Comparison of ENCODE assay signal across 1 cellular context in genomic region chr1:9889411-9889810, GRCh38.
TF ChIP-seq lines count a peak whose summit lies in the region.

No MANE protein-coding gene starts in this region.

TF ChIP-seq in H1, 55 proteins besides CTCF, POLR2A, EP300 and RAD21:
- no peak for TF ChIP-seq SIX5 (IDR thresholded peaks at IDR 0.05; ENCODE audit: low read depth, low read length)
- TF ChIP-seq SP1 (IDR thresholded peaks at IDR 0.05; ENCODE audit: low read depth, low read length), result no peak
- TF ChIP-seq RNF2 (IDR thresholded peaks at IDR 0.05; ENCODE audit: borderline replicate concordance, low read depth, low read length, missing control alignments, poor library complexity, severe bottlenecking), result no peak
- no peak for TF ChIP-seq BACH1 (IDR thresholded peaks at IDR 0.05; ENCODE audit: low read length)
- no peak for TF ChIP-seq TCF12 (IDR thresholded peaks at IDR 0.05; ENCODE audit: low read depth, low read length)
- no peak for TF ChIP-seq MAX (IDR thresholded peaks at IDR 0.05)
- no peak for TF ChIP-seq HDAC6 (IDR thresholded peaks at IDR 0.05; ENCODE audit: low read depth, low read length)
- TF ChIP-seq SRF (IDR thresholded peaks at IDR 0.05; ENCODE audit: low read depth, low read length), result no peak
- TF ChIP-seq CBX8 (IDR thresholded peaks at IDR 0.05; ENCODE audit: borderline replicate concordance, low read depth, low read length), result no peak
- TF ChIP-seq ATF2 (IDR thresholded peaks at IDR 0.05; ENCODE audit: low read length), result no peak
- TF ChIP-seq EGR1 (IDR thresholded peaks at IDR 0.05; ENCODE audit: borderline replicate concordance, low read depth, low read length), result no peak
- no peak for TF ChIP-seq RXRA (IDR thresholded peaks at IDR 0.05; ENCODE audit: insufficient read depth, low read depth, low read length)
- no peak for TF ChIP-seq POU5F1 (IDR thresholded peaks at IDR 0.05; ENCODE audit: low read depth, low read length)
